31 cellular contexts compared by ENCODE assay signal in genomic region chr1:218322762-218323161, GRCh38. TPM values are rescaled to one million over a fixed set of nuclear protein-coding genes. Genes with fewer than 3 reads are reported as not detected.
"Had no signal": no experiment of that assay in that cellular context is flagged by ENCODE, and none has a peak within 500 bp of the region (broad histone marks: within the 10 kb centered on the region; RNA-seq: fewer than 3 reads in every experiment).

No MANE protein-coding gene starts in this region.

- ATAC-seq: activated CD8-positive, alpha-beta memory T cell treated with anti-CD3 and anti-CD28 coated beads, Interleukin-2, amount 10 ng/mL, durations not matched to agents 7 days and 5 days; Panc1; SK-N-SH treated with all-trans-retinoic acid at 6 μM for 48 hours had no signal

- H3K27me3 Mint-ChIP-seq: activated B cell treated with CpG ODN at 0.5 μM for 24 hours; activated CD4-positive, alpha-beta T cell treated with anti-CD3 and anti-CD28 coated beads, Interleukin-2, amount 10 ng/mL, durations not matched to agents 24 days and 14 days; activated CD8-positive, alpha-beta memory T cell treated with anti-CD3 and anti-CD28 coated beads, Interleukin-2, amount 10 ng/mL, durations not matched to agents 7 days and 5 days; activated naive CD4-positive, alpha-beta T cell treated with anti-CD3 and anti-CD28 coated beads, Interleukin-2, amount 10 ng/mL, durations not matched to agents 7 days and 5 days; activated naive CD8-positive, alpha-beta T cell treated with anti-CD3 and anti-CD28 coated beads, Interleukin-2, amount 10 ng/mL, durations not matched to agents 7 days and 5 days; activated T-cell treated with anti-CD3 and anti-CD28 coated beads, Interleukin-2, amount 50 U/mL, for 24 hours had no signal

- H3K27me3 ChIP-seq: adrenal gland, breast epithelium, MG63, SJCRH30 had no signal

- H3K4me1 Mint-ChIP-seq: activated B cell treated with CpG ODN at 0.5 μM for 24 hours; activated CD4-positive, alpha-beta T cell treated with anti-CD3 and anti-CD28 coated beads, Interleukin-2, amount 10 ng/mL, durations not matched to agents 24 days and 14 days; activated CD8-positive, alpha-beta memory T cell treated with anti-CD3 and anti-CD28 coated beads, Interleukin-2, amount 10 ng/mL, durations not matched to agents 7 days and 5 days; activated naive CD4-positive, alpha-beta T cell treated with anti-CD3 and anti-CD28 coated beads, Interleukin-2, amount 10 ng/mL, durations not matched to agents 7 days and 5 days; activated naive CD8-positive, alpha-beta T cell treated with anti-CD3 and anti-CD28 coated beads, Interleukin-2, amount 10 ng/mL, durations not matched to agents 7 days and 5 days had no signal

- H3K27ac ChIP-seq: adrenal gland, breast epithelium, SJCRH30 had no signal

- H3K4me3 ChIP-seq: adrenal gland, breast epithelium, MG63, SJCRH30 had no signal

- H3K27ac Mint-ChIP-seq: activated B cell treated with CpG ODN at 0.5 μM for 24 hours; activated CD4-positive, alpha-beta T cell treated with anti-CD3 and anti-CD28 coated beads, Interleukin-2, amount 10 ng/mL, durations not matched to agents 24 days and 14 days; activated CD8-positive, alpha-beta memory T cell treated with anti-CD3 and anti-CD28 coated beads, Interleukin-2, amount 10 ng/mL, durations not matched to agents 7 days and 5 days; activated naive CD4-positive, alpha-beta T cell treated with anti-CD3 and anti-CD28 coated beads, Interleukin-2, amount 10 ng/mL, durations not matched to agents 7 days and 5 days; activated naive CD8-positive, alpha-beta T cell treated with anti-CD3 and anti-CD28 coated beads, Interleukin-2, amount 10 ng/mL, durations not matched to agents 7 days and 5 days; activated T-cell treated with anti-CD3 and anti-CD28 coated beads, Interleukin-2, amount 50 U/mL, for 24 hours; activated T-helper 1 cell treated with anti-CD3 and anti-CD28 coated beads, Interleukin-12 subunit alpha, Interleukin-12 subunit beta, Interleukin-2, Interleukin-4 antibody, amounts not matched to agents 30 ng/mL and 10 ng/mL and 1 ng/mL, durations not matched to agents 14 hours and 24 hours and 36 hours had no signal

- DNase-seq: activated B cell treated with CpG ODN at 0.5 μM for 24 hours; activated CD4-positive, alpha-beta T cell treated with anti-CD3 and anti-CD28 coated beads for 1 hour; activated CD4-positive, alpha-beta T cell treated with anti-CD3 and anti-CD28 coated beads, Interleukin-2, amount 10 ng/mL, durations not matched to agents 24 days and 14 days; activated CD4-positive, alpha-beta T cell treated with anti-CD3 and anti-CD28 coated beads, Interleukin-2, amount 50 U/mL, for 48 hours; activated CD8-positive, alpha-beta memory T cell treated with anti-CD3 and anti-CD28 coated beads, Interleukin-2, amount 10 ng/mL, durations not matched to agents 7 days and 5 days; activated effector memory CD4-positive, alpha-beta T cell treated with anti-CD3 and anti-CD28 coated beads, Interleukin-2, amount 50 U/mL, for 16 hours; activated naive CD4-positive, alpha-beta T cell treated with anti-CD3 and anti-CD28 coated beads, Interleukin-2, amount 10 ng/mL, durations not matched to agents 7 days and 5 days; activated naive CD8-positive, alpha-beta T cell treated with anti-CD3 and anti-CD28 coated beads, Interleukin-2, amount 10 ng/mL, durations not matched to agents 7 days and 5 days; activated T-cell treated with anti-CD3 and anti-CD28 coated beads, Interleukin-2, amount 50 U/mL, for 24 hours; adrenal gland; anterior cingulate cortex; central memory CD4-positive, alpha-beta T cell; MG63; MV-4-11; NCI-H1092 treated with DMSO at 0.1 percent for 48 hours; NCI-H1417 treated with DMSO at 0.1 percent for 48 hours; NCI-H1694; NCI-H2029; NCI-H345; NCI-H510A; NCI-H526 treated with DMSO at 0.1 percent for 48 hours; NCI-H82; OCI-M1; Right ventricle myocardium superior; RPMI8226; SJCRH30; SW 1271 had no signal

- H3K4me3 Mint-ChIP-seq: activated B cell treated with CpG ODN at 0.5 μM for 24 hours; activated CD4-positive, alpha-beta T cell treated with anti-CD3 and anti-CD28 coated beads, Interleukin-2, amount 10 ng/mL, durations not matched to agents 24 days and 14 days; activated CD8-positive, alpha-beta memory T cell treated with anti-CD3 and anti-CD28 coated beads, Interleukin-2, amount 10 ng/mL, durations not matched to agents 7 days and 5 days; activated naive CD4-positive, alpha-beta T cell treated with anti-CD3 and anti-CD28 coated beads, Interleukin-2, amount 10 ng/mL, durations not matched to agents 7 days and 5 days; activated naive CD8-positive, alpha-beta T cell treated with anti-CD3 and anti-CD28 coated beads, Interleukin-2, amount 10 ng/mL, durations not matched to agents 7 days and 5 days; activated T-cell treated with anti-CD3 and anti-CD28 coated beads, Interleukin-2, amount 50 U/mL, for 24 hours; activated T-helper 1 cell treated with anti-CD3 and anti-CD28 coated beads, Interleukin-12 subunit alpha, Interleukin-12 subunit beta, Interleukin-2, Interleukin-4 antibody, amounts not matched to agents 30 ng/mL and 10 ng/mL and 1 ng/mL, durations not matched to agents 14 hours and 24 hours and 36 hours had no signal

- H3K4me1 ChIP-seq: adrenal gland, breast epithelium, SJCRH30 had no signal

- H3K9me3 Mint-ChIP-seq: activated B cell treated with CpG ODN at 0.5 μM for 24 hours; activated CD4-positive, alpha-beta T cell treated with anti-CD3 and anti-CD28 coated beads, Interleukin-2, amount 10 ng/mL, durations not matched to agents 24 days and 14 days; activated naive CD4-positive, alpha-beta T cell treated with anti-CD3 and anti-CD28 coated beads, Interleukin-2, amount 10 ng/mL, durations not matched to agents 7 days and 5 days; activated naive CD8-positive, alpha-beta T cell treated with anti-CD3 and anti-CD28 coated beads, Interleukin-2, amount 10 ng/mL, durations not matched to agents 7 days and 5 days; activated T-cell treated with anti-CD3 and anti-CD28 coated beads, Interleukin-2, amount 50 U/mL, for 24 hours; activated T-helper 1 cell treated with anti-CD3 and anti-CD28 coated beads, Interleukin-12 subunit alpha, Interleukin-12 subunit beta, Interleukin-2, Interleukin-4 antibody, amounts not matched to agents 30 ng/mL and 10 ng/mL and 1 ng/mL, durations not matched to agents 14 hours and 24 hours and 36 hours had no signal

- H3K9me3 ChIP-seq: adrenal gland, breast epithelium, MG63, SJCRH30 had no signal

RNA-seq across cellular contexts. Expression of gene TGFB2, which starts 22.4 kb away (rescaled TPM):
- total RNA-seq: activated CD4-positive, alpha-beta T cell treated with anti-CD3 and anti-CD28 coated beads, Interleukin-2, amount 10 ng/mL, durations not matched to agents 24 days and 14 days; activated CD8-positive, alpha-beta memory T cell treated with anti-CD3 and anti-CD28 coated beads, Interleukin-2, amount 10 ng/mL, durations not matched to agents 7 days and 5 days; activated naive CD8-positive, alpha-beta T cell treated with anti-CD3 and anti-CD28 coated beads, Interleukin-2, amount 10 ng/mL, durations not matched to agents 7 days and 5 days; activated T-helper 1 cell treated with anti-CD3 and anti-CD28 coated beads, Interleukin-12 subunit alpha, Interleukin-12 subunit beta, Interleukin-2, Interleukin-4 antibody, amounts not matched to agents 30 ng/mL and 10 ng/mL and 1 ng/mL, durations not matched to agents 14 hours and 24 hours and 36 hours had no signal
